8 cellular contexts compared by ENCODE assay signal in genomic region chr9:136532799-136533774, GRCh38. TPM values are rescaled to one million over a fixed set of nuclear protein-coding genes. Genes with fewer than 3 reads are reported as not detected.
A peak's percentile ranks its signal among the peaks of the same experiment; 100 is the strongest.
DNase-seq lines count a peak whose midpoint lies in the region; ATAC-seq and TF ChIP-seq lines count a peak whose summit lies in the region.

No MANE protein-coding gene starts in this region.

- CTCF ChIA-PET in CD4-positive, alpha-beta T cell (lab: Charles Lee): interaction anchor here (1.2 to 1.4 kb wide), 2 partner anchors 44 to 98 kb away, joined by 3 to 4 read pairs; no protein-coding TSS in a partner anchor
- CTCF ChIA-PET in WTC11 (lab: Charles Lee): interaction anchor here (0.8 kb wide), 1 partner anchor 94 kb away, joined by 6 read pairs; no protein-coding TSS in a partner anchor

- peaks cover 45% of the 10 kb centered on the region for H3K4me1 Mint-ChIP-seq in CD4-positive, alpha-beta T cell (ENCODE audit: low read depth)
- H3K4me1 Mint-ChIP-seq in WTC11: peaks cover 16% of the 10 kb centered on the region

- H3K4me3 ChIP-seq in spleen: peak overlapping the region in 6 of 8 donors; percentile 4 to 58 (median 22)

- H3K9me3 Mint-ChIP-seq in CD4-positive, alpha-beta T cell: no peaks in the 10 kb centered on the region
- no peaks in the 10 kb centered on the region for H3K9me3 Mint-ChIP-seq in WTC11

- POLR2A ChIA-PET in CD4-positive, alpha-beta T cell (lab: Charles Lee): interaction anchor here (0.9 to 1.6 kb wide), 7 partner anchors 9 to 195 kb away, joined by 3 to 7 read pairs (median 4); no protein-coding TSS in a partner anchor
- POLR2A ChIA-PET in WTC11 (lab: Charles Lee): no interaction called here

- TF ChIP-seq CTCF in CD4-positive, alpha-beta T cell (IDR thresholded peaks at IDR 0.05): no peak
- TF ChIP-seq CTCF in WTC11 (IDR thresholded peaks at IDR 0.05) (no peak), spleen (IDR thresholded peaks at IDR 0.05 in 8 of 11, conservative IDR thresholded peaks at IDR 0.05 in 3 of 11) (peak in 2 of 11 experiments; percentile 8 to 19)

- peak overlapping the region; percentile 78 for H3K4me3 Mint-ChIP-seq in CD4-positive, alpha-beta T cell
- H3K4me3 Mint-ChIP-seq in WTC11: no peak overlapping the region

- TF ChIP-seq POLR2A in spleen (IDR thresholded peaks at IDR 0.05): no peak

- H3K9me3 ChIP-seq in CD4-positive, alpha-beta T cell (ENCODE audit: control insufficient read depth, low read length): no peaks in the 10 kb centered on the region
- H3K9me3 ChIP-seq in spleen: no peaks in the 10 kb centered on the region

- peak overlapping the region; percentile 60 for H3K27ac ChIP-seq in CD4-positive, alpha-beta T cell (ENCODE audit: low read depth, low read length)
- peak overlapping the region; percentile 74 to 90 (median 82) for H3K27ac ChIP-seq in spleen

- peaks cover 85 to 99% (median 94%) of the 10 kb centered on the region in 6 donors for H3K4me1 ChIP-seq in spleen

- WGBS in spleen, 5 donors: 10 to 16% (median 12%) methylated on average over 20 to 35 of the region's 35 CpGs

- no peaks in the 10 kb centered on the region for H3K36me3 Mint-ChIP-seq in CD4-positive, alpha-beta T cell (ENCODE audit: low read depth)
- peaks cover 4% of the 10 kb centered on the region for H3K36me3 Mint-ChIP-seq in WTC11

- no peaks in the 10 kb centered on the region for H3K27me3 ChIP-seq in CD4-positive, alpha-beta T cell (ENCODE audit: control insufficient read depth, insufficient read depth, low read length)
- peaks cover 0 to 14% (median 0%) of the 10 kb centered on the region in 7 donors for H3K27me3 ChIP-seq in spleen (replicated peaks in 1 of 7)

- DNase-seq in CD4-positive, alpha-beta T cell: peak in 8 of 10 experiments; percentile 33 to 81 (median 56)
- DNase-seq in WTC11 (ENCODE audit: low spot score) (no peak), spleen (peak; percentile 88), GM19240 (ENCODE audit: insufficient read length, low spot score) (no peak), NCI-H1694 treated with DMSO at 0.1 percent for 48 hours (lab: John Stamatoyannopoulos, UW) (no peak)
- DNase-seq in central memory CD4-positive, alpha-beta T cell: peak; percentile 68

- H3K27me3 Mint-ChIP-seq in CD4-positive, alpha-beta T cell: no peaks in the 10 kb centered on the region
- H3K27me3 Mint-ChIP-seq in WTC11 (ENCODE audit: low read depth): no peaks in the 10 kb centered on the region

- peaks cover 0 to 45% (median 11%) of the 10 kb centered on the region in 6 donors for H3K36me3 ChIP-seq in spleen

- peak overlapping the region; percentile 94 for H3K27ac Mint-ChIP-seq in CD4-positive, alpha-beta T cell
- peak overlapping the region; percentile 54; the same call in 1 of the 2 replicates for H3K27ac Mint-ChIP-seq in WTC11

- peak; percentile 69 for ATAC-seq in CD4-positive, alpha-beta T cell (ENCODE audit: poor library complexity)
- ATAC-seq in WTC11 (no peak), GM18502 (IDR thresholded peaks at IDR 0.05; ENCODE audit: poor library complexity, unreplicated experiment) (no peak), GM21825 (IDR thresholded peaks at IDR 0.05; ENCODE audit: unreplicated experiment) (no peak)

- intact Hi-C loops in CD4-positive, alpha-beta T cell (cut with DNase I, micrococcal nuclease): no loop called here
- intact Hi-C loops in spleen (cut with DNase I; ENCODE audit: low total_unique reads): loop anchor here (10.0 kb wide), 1 partner anchor 48 kb away; the partner anchor contains the start of gene SEC16A

TF ChIP-seq in WTC11, 78 proteins besides CTCF, POLR2A, EP300 and RAD21:
- TF ChIP-seq JAZF1 (CRISPR knock-in tag; IDR thresholded peaks at IDR 0.05): no peak

RNA-seq across cellular contexts. Expression of gene NOTCH1, which starts 12.8 kb away (rescaled TPM):
- 10 to 100 TPM; 30.8 to 34.2 TPM for total RNA-seq in CD4-positive, alpha-beta T cell
- total RNA-seq in WTC11 (2021) (76.7 to 95.6 TPM (median 79.2 TPM) in 3 replicates), spleen (100 to 1,000 TPM in 4 of 7 donors, 10 to 100 TPM in 3; 88.6 to 140 (median 117) TPM)
- 10 to 100 TPM in 1 of 3 donors, 1 to 10 TPM in 2; 4.9 to 27.2 (median 8.3) TPM for polyA plus RNA-seq in spleen

RNA-seq across cellular contexts. Expression of gene SEC16A, which starts 50.2 kb away (rescaled TPM):
- 10 to 100 TPM; 73.0 to 75.0 TPM for total RNA-seq in CD4-positive, alpha-beta T cell
- total RNA-seq in WTC11 (2021): 52.1 to 70.9 TPM (median 52.3 TPM) in 3 replicates
- total RNA-seq in spleen: 10 to 100 TPM; 74.6 to 92.1 (median 87.8) TPM
- polyA plus RNA-seq in spleen: 10 to 100 TPM; 35.0 to 58.9 (median 52.6) TPM

Comparison
In these comparisons a context has a peak if more than half of its experiments do, and no peak if none do; other contexts are left out.
1. DNase-seq: peak in CD4-positive, alpha-beta T cell (8 of 10), central memory CD4-positive, alpha-beta T cell (single experiment) and spleen (single experiment); none in WTC11 (single experiment), GM19240 (single experiment) and NCI-H1694 treated with DMSO at 0.1 percent for 48 hours (single experiment).